Comparison of ENCODE assay signal across 8 cellular contexts in genomic region chr2:40874380-40874779, GRCh38.
"Had no signal": no experiment of that assay in that cellular context is flagged by ENCODE, and none has a peak within 500 bp of the region (broad histone marks: within the 10 kb centered on the region; RNA-seq: fewer than 3 reads in every experiment).

No MANE protein-coding gene starts in this region.

- FAIRE-seq: G401.6, GM12878, GM12891, GM12892, GM18507, GM19239 had no signal

- DNase-seq: GDM1, GF-D8 had no signal

- H3K4me3 ChIP-seq: GM12878 had no signal
